In genomic region chr17:50118076-50118827, GRCh38 we compare ENCODE assay signal across 17 cellular contexts. TPM values are rescaled to one million over a fixed set of nuclear protein-coding genes. Genes with fewer than 3 reads are reported as not detected.
DNase-seq lines count a peak whose midpoint lies in the region; ATAC-seq lines count a peak whose summit lies in the region.
"Had no signal": no experiment of that assay in that cellular context is flagged by ENCODE, and none has a peak within 500 bp of the region (broad histone marks: within the 10 kb centered on the region; RNA-seq: fewer than 3 reads in every experiment).

No MANE protein-coding gene starts in this region.

- intact Hi-C loops in head of caudate nucleus (cut with DNase I) (no loop called here), sciatic nerve (cut with DNase I) (loop anchor here (10.0 kb wide), 1 partner anchor 177 kb away; no protein-coding TSS in a partner anchor)

- in situ Hi-C loops in G401 (cut with HindIII; ENCODE audit: low sequenced_read_pairs), result no loop called here

- DNase-seq in G401 (ENCODE audit: low spot score) (peak; percentile 80), RPMI7951 (ENCODE audit: low read depth) (peak; percentile 48), head of caudate nucleus (peak in 29 of 42 donors; percentile 39 to 86 (median 64)), sciatic nerve (ENCODE audit: low spot score) (peak; percentile 58), NCI-H2081 treated with DMSO at 0.1 percent for 48 hours (lab: John Stamatoyannopoulos, UW) (no peak), cortex of kidney (lab: John Stamatoyannopoulos, UW) (no peak)
- DNase-seq: ACHN, GF-D8, MG63, NCI-H1048, NCI-H1436 treated with DMSO at 0.1 percent for 48 hours, NCI-H2029 treated with DMSO at 0.1 percent for 48 hours, NCI-H2171 treated with DMSO at 0.1 percent for 48 hours, Right ventricle myocardium superior had no signal

- ATAC-seq in sciatic nerve, result no peak
- no peak for ATAC-seq in HG03108 (IDR thresholded peaks at IDR 0.05; ENCODE audit: unreplicated experiment)

RNA-seq across cellular contexts. Expression of gene SAMD14, which starts 11.7 kb away (rescaled TPM):
- total RNA-seq in G401 (2014; rRNA removed; shearing (Covaris generic)), result 7.5 and 8.4 TPM in 2 replicates
- total RNA-seq in RPMI7951 (2014; rRNA removed; shearing (Covaris generic)), result 0.10 and 0.24 TPM in 2 replicates
- 2.5 TPM for total RNA-seq in sciatic nerve
- total RNA-seq: HT1080, NCI-H460 had no signal

RNA-seq across cellular contexts. Expression of gene PDK2, which starts 23.1 kb away (rescaled TPM):
- total RNA-seq in G401 (2014; rRNA removed; shearing (Covaris generic)), result 40.3 and 112 TPM in 2 replicates
- total RNA-seq in RPMI7951 (2014; rRNA removed; shearing (Covaris generic)), result 13.9 and 19.2 TPM in 2 replicates
- 48.6 TPM for total RNA-seq in sciatic nerve

RNA-seq across cellular contexts. Expression of gene PPP1R9B, which starts 32.2 kb away (rescaled TPM):
- total RNA-seq in G401 (2014; rRNA removed; shearing (Covaris generic)), result 49.7 and 59.6 TPM in 2 replicates
- total RNA-seq in RPMI7951 (2014; rRNA removed; shearing (Covaris generic)), result 9.5 and 12.8 TPM in 2 replicates
- 58.8 TPM for total RNA-seq in sciatic nerve

RNA-seq across cellular contexts. Expression of gene SGCA, which starts 47.6 kb away (rescaled TPM):
- total RNA-seq in G401 (2014; rRNA removed; shearing (Covaris generic)), result 19.0 and 49.0 TPM in 2 replicates
- not detected in 2 replicates for total RNA-seq in RPMI7951 (2014; rRNA removed; shearing (Covaris generic))
- total RNA-seq in sciatic nerve, result 3.5 TPM
- total RNA-seq: HT1080, NCI-H460 had no signal

Comparison
In these comparisons a context has a peak if more than half of its experiments do, and no peak if none do; other contexts are left out.
1. DNase-seq: peak in G401 (single experiment), RPMI7951 (single experiment), head of caudate nucleus (29 of 42) and sciatic nerve (single experiment); none in NCI-H2081 treated with DMSO at 0.1 percent for 48 hours (single experiment) and cortex of kidney (single experiment).